ENCODE assay signal across 8 cellular contexts in the genomic region with DNA sequence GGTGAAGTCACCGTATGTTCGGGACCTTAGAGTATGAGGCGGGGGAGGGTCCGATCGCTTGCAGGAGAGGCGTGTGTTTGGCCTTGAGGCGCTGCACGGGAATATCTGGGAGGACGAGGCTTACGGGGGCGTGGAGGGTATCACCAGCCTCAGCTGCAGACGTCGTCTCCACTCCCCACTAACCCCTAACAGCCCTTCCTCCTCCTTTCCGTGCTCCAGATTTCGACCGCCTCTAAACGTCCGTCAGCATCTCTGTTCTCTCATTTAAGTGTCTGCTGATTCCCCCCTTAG. TPM values are rescaled to one million over a fixed set of nuclear protein-coding genes. Genes with fewer than 3 reads are reported as not detected.
DNase-seq lines count a peak whose midpoint lies in the region; ATAC-seq and TF ChIP-seq lines count a peak whose summit lies in the region.

No MANE protein-coding gene starts in this region.

- peaks cover 46% of the 10 kb centered on the region for H3K36me3 Mint-ChIP-seq in activated CD4-positive, alpha-beta T cell treated with anti-CD3 and anti-CD28 coated beads, Interleukin-2, amount 10 ng/mL, durations not matched to agents 7 days and 5 days (ENCODE audit: low read depth)
- H3K36me3 Mint-ChIP-seq in activated B cell treated with CpG ODN at 0.5 μM for 24 hours (ENCODE audit: low read depth), result peaks cover 32% of the 10 kb centered on the region

- H3K4me3 ChIP-seq in right atrium auricular region, result peak overlapping the region; percentile 60 to 97
- H3K4me3 ChIP-seq in skeletal muscle satellite cell (ENCODE audit: low read length), result peak overlapping the region; percentile 99

- peaks cover 4% of the 10 kb centered on the region for H3K9me3 Mint-ChIP-seq in activated CD4-positive, alpha-beta T cell treated with anti-CD3 and anti-CD28 coated beads, Interleukin-2, amount 10 ng/mL, durations not matched to agents 7 days and 5 days
- no peaks in the 10 kb centered on the region for H3K9me3 Mint-ChIP-seq in activated B cell treated with CpG ODN at 0.5 μM for 24 hours

- H3K9me3 ChIP-seq in right atrium auricular region, result no peaks in the 10 kb centered on the region
- H3K9me3 ChIP-seq in skeletal muscle satellite cell (replicated peaks; ENCODE audit: low read length), result no peaks in the 10 kb centered on the region

- CTCF ChIA-PET in activated CD4-positive, alpha-beta T cell treated with anti-CD3 and anti-CD28 coated beads, Interleukin-2, amount 10 ng/mL, durations not matched to agents 7 days and 5 days (lab: Charles Lee), result no interaction called here
- CTCF ChIA-PET in activated B cell treated with CpG ODN at 0.5 μM for 24 hours (lab: Charles Lee), result no interaction called here

- H3K27ac Mint-ChIP-seq in activated CD4-positive, alpha-beta T cell treated with anti-CD3 and anti-CD28 coated beads, Interleukin-2, amount 10 ng/mL, durations not matched to agents 7 days and 5 days, result peak overlapping the region; percentile 84
- H3K27ac Mint-ChIP-seq in activated B cell treated with CpG ODN at 0.5 μM for 24 hours, result peak overlapping the region; percentile 76

- H3K36me3 ChIP-seq in right atrium auricular region (peaks cover 26% of the 10 kb centered on the region), skeletal muscle satellite cell (ENCODE audit: insufficient read depth, low read length) (peaks cover 6% of the 10 kb centered on the region)

- TF ChIP-seq CTCF in activated B cell treated with CpG ODN at 0.5 μM for 24 hours (IDR thresholded peaks at IDR 0.05) (no peak), right atrium auricular region (IDR thresholded peaks at IDR 0.05) (no peak)

- DNase-seq in activated CD4-positive, alpha-beta T cell treated with anti-CD3 and anti-CD28 coated beads, Interleukin-2, amount 10 ng/mL, durations not matched to agents 7 days and 5 days, result no peak
- no peak for DNase-seq in activated CD4-positive, alpha-beta T cell treated with anti-CD3 and anti-CD28 coated beads, Interleukin-2, amount 50 U/mL, for 48 hours
- DNase-seq in activated B cell treated with CpG ODN at 0.5 μM for 24 hours, result no peak
- DNase-seq in right atrium auricular region (ENCODE audit: low spot score), result no peak
- no peak for DNase-seq in HuH-7.5 (ENCODE audit: low spot score)
- DNase-seq in posterior vena cava (ENCODE audit: low spot score), result no peak
- no peak for DNase-seq in NCI-H2107 (lab: John Stamatoyannopoulos, UW)

- peak overlapping the region; percentile 96 for H3K4me3 Mint-ChIP-seq in activated CD4-positive, alpha-beta T cell treated with anti-CD3 and anti-CD28 coated beads, Interleukin-2, amount 10 ng/mL, durations not matched to agents 7 days and 5 days
- H3K4me3 Mint-ChIP-seq in activated B cell treated with CpG ODN at 0.5 μM for 24 hours, result peak overlapping the region; percentile 88

- peaks cover 2% of the 10 kb centered on the region for H3K27me3 Mint-ChIP-seq in activated CD4-positive, alpha-beta T cell treated with anti-CD3 and anti-CD28 coated beads, Interleukin-2, amount 10 ng/mL, durations not matched to agents 7 days and 5 days
- no peaks in the 10 kb centered on the region for H3K27me3 Mint-ChIP-seq in activated B cell treated with CpG ODN at 0.5 μM for 24 hours

- H3K9ac ChIP-seq in skeletal muscle satellite cell (ENCODE audit: low read depth, low read length), result peak overlapping the region; percentile 99

- POLR2A ChIA-PET in activated CD4-positive, alpha-beta T cell treated with anti-CD3 and anti-CD28 coated beads, Interleukin-2, amount 10 ng/mL, durations not matched to agents 7 days and 5 days (lab: Charles Lee), result no interaction called here
- POLR2A ChIA-PET in activated B cell treated with CpG ODN at 0.5 μM for 24 hours (lab: Charles Lee), result no interaction called here

- ATAC-seq in activated B cell treated with CpG ODN at 0.5 μM for 24 hours (ENCODE audit: low read depth), result no peak

- intact Hi-C loops in activated B cell treated with CpG ODN at 0.5 μM for 24 hours (cut with micrococcal nuclease), result no loop called here
- intact Hi-C loops in posterior vena cava (cut with DNase I), result no loop called here

- no peaks in the 10 kb centered on the region for H3K27me3 ChIP-seq in right atrium auricular region
- H3K27me3 ChIP-seq in skeletal muscle satellite cell (ENCODE audit: control insufficient read depth, insufficient read depth, low read length), result no peaks in the 10 kb centered on the region

- peak overlapping the region; percentile 94 for H3K4me2 ChIP-seq in skeletal muscle satellite cell (ENCODE audit: low read length)

- H3K4me1 ChIP-seq in right atrium auricular region (peaks cover 0 to 12% of the 10 kb centered on the region in 2 donors), skeletal muscle satellite cell (ENCODE audit: control insufficient read depth, insufficient read depth, low read length) (peaks cover 8% of the 10 kb centered on the region)

- H3K27ac ChIP-seq in right atrium auricular region, result peak overlapping the region; percentile 89 to 91

- peaks cover 32% of the 10 kb centered on the region for H3K4me1 Mint-ChIP-seq in activated CD4-positive, alpha-beta T cell treated with anti-CD3 and anti-CD28 coated beads, Interleukin-2, amount 10 ng/mL, durations not matched to agents 7 days and 5 days
- H3K4me1 Mint-ChIP-seq in activated B cell treated with CpG ODN at 0.5 μM for 24 hours, result peaks cover 35% of the 10 kb centered on the region

RNA-seq across cellular contexts. Expression of a gene that starts 23.5 kb away (rescaled TPM):
- 10 to 100 TPM; 24.9 to 25.7 TPM for total RNA-seq in activated CD4-positive, alpha-beta T cell treated with anti-CD3 and anti-CD28 coated beads, Interleukin-2, amount 10 ng/mL, durations not matched to agents 7 days and 5 days
- total RNA-seq in activated B cell treated with CpG ODN at 0.5 μM for 24 hours (31.3 and 35.6 TPM in 2 replicates), right atrium auricular region (10 to 100 TPM; 13.9 to 14.2 TPM), posterior vena cava (10 to 100 TPM; 22.6 to 25.0 TPM)
- total RNA-seq in skeletal muscle satellite cell (2012; rRNA removed), result 11.7 and 13.3 TPM in 2 replicates

RNA-seq across cellular contexts. Expression of a gene that starts 23.6 kb away (rescaled TPM):
- under 1 TPM; 0.22 to 0.31 TPM for total RNA-seq in activated CD4-positive, alpha-beta T cell treated with anti-CD3 and anti-CD28 coated beads, Interleukin-2, amount 10 ng/mL, durations not matched to agents 7 days and 5 days
- total RNA-seq in activated B cell treated with CpG ODN at 0.5 μM for 24 hours (0.37 and 1.1 TPM in 2 replicates), right atrium auricular region (under 1 TPM in 1 of 2 donors, not detected in 1; 0.19 TPM), posterior vena cava (under 1 TPM in 1 of 2 donors, not detected in 1; 0.33 TPM)
- total RNA-seq in skeletal muscle satellite cell (2012; rRNA removed), result under 0.01 TPM in 1 of 2 replicates, not detected in the other
